ENCODE assay signal across 16 cellular contexts in the genomic region with DNA sequence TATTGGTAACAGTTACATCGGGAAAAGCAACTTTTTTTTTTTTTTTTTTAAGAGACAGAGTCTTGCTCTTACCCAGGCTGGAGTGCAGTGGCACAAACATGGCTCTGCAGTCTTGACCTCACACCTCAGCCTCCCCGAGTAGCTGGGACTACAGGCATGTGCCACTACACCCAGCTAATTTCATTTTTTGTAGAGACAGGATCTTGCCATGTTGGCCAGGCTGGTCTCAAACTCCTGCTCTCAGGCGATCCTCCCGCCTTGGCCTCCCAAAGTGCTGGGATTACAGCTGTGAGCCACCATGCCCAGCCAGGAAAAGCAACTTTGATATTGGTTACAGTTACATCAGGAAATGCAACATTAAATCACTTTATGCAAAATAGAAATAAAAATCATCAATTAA.
"Had no signal": no experiment of that assay in that cellular context is flagged by ENCODE, and none has a peak within 500 bp of the region (broad histone marks: within the 10 kb centered on the region; RNA-seq: fewer than 3 reads in every experiment).

No MANE protein-coding gene starts in this region.

- ATAC-seq: esophagus mucosa; heart left ventricle; left colon; naive thymus-derived CD4-positive, alpha-beta T cell; psoas muscle; sciatic nerve had no signal

- H3K9me3 Mint-ChIP-seq: naive thymus-derived CD4-positive, alpha-beta T cell; nephron progenitor cell had no signal

- DNase-seq: effector memory CD4-positive, alpha-beta T cell; heart left ventricle; hippocampal formation; left colon; naive thymus-derived CD4-positive, alpha-beta T cell; nephron progenitor cell; psoas muscle; retina; spleen; stimulated activated CD4-positive, alpha-beta T cell treated with anti-CD3 and anti-CD28 coated beads, Interleukin-2, amount 100 ng/mL, for 24 hours; stimulated activated CD4-positive, alpha-beta T cell treated with anti-CD3 and anti-CD28 coated beads, Interleukin-4, amount 100 ng/mL, for 4 hours; stimulated activated naive CD4-positive, alpha-beta T cell; stomach had no signal

- H3K4me3 Mint-ChIP-seq: nephron progenitor cell had no signal

- H3K27me3 ChIP-seq: heart left ventricle, neutrophil, spleen, stomach had no signal

- H3K27ac Mint-ChIP-seq: nephron progenitor cell had no signal

- H3K27ac ChIP-seq: heart left ventricle, neutrophil, psoas muscle, spleen, stomach had no signal

- H3K9me3 ChIP-seq: heart left ventricle, neutrophil, psoas muscle, spleen, stomach had no signal

- H3K4me3 ChIP-seq: heart left ventricle, psoas muscle, spleen, stomach had no signal

- H3K27me3 Mint-ChIP-seq: naive thymus-derived CD4-positive, alpha-beta T cell had no signal
